In genomic region chr1:59408608-59409007, GRCh38 we compare ENCODE assay signal across 19 cellular contexts.
DNase-seq lines count a peak whose midpoint lies in the region; ATAC-seq and TF ChIP-seq lines count a peak whose summit lies in the region.
"Had no signal": no experiment of that assay in that cellular context is flagged by ENCODE, and none has a peak within 500 bp of the region (broad histone marks: within the 10 kb centered on the region; RNA-seq: fewer than 3 reads in every experiment).

No MANE protein-coding gene starts in this region.

- H3K27me3 ChIP-seq in neural progenitor cell (no peaks in the 10 kb centered on the region), MM.1S (replicated peaks; ENCODE audit: insufficient read depth, low read length) (no peaks in the 10 kb centered on the region)
- H3K27me3 ChIP-seq: ovary had no signal

- no peaks in the 10 kb centered on the region for H3K9me3 Mint-ChIP-seq in activated naive CD8-positive, alpha-beta T cell treated with anti-CD3 and anti-CD28 coated beads for 36 hours
- no peaks in the 10 kb centered on the region for H3K9me3 Mint-ChIP-seq in activated naive CD8-positive, alpha-beta T cell treated with anti-CD3 and anti-CD28 coated beads, Interleukin-2, amount 50 U/mL, for 24 hours
- peaks cover 12% of the 10 kb centered on the region for H3K9me3 Mint-ChIP-seq in neural progenitor cell
- H3K9me3 Mint-ChIP-seq: central memory CD8-positive, alpha-beta T cell; T-cell had no signal

- ATAC-seq in activated naive CD8-positive, alpha-beta T cell treated with anti-CD3 and anti-CD28 coated beads, Interleukin-2, amount 50 U/mL, for 24 hours = no peak
- ATAC-seq in GM18868 (IDR thresholded peaks at IDR 0.05; ENCODE audit: unreplicated experiment) (no peak), HG03175 (IDR thresholded peaks at IDR 0.05; ENCODE audit: unreplicated experiment) (no peak)
- ATAC-seq: A549, left cardiac atrium, T-cell had no signal

- no peak overlapping the region for H3K9ac ChIP-seq in neural progenitor cell
- H3K9ac ChIP-seq in MM.1S (ENCODE audit: low read length) = no peak overlapping the region
- H3K9ac ChIP-seq: KMS-11 had no signal

- no peaks in the 10 kb centered on the region for H3K79me2 ChIP-seq in neural progenitor cell (ENCODE audit: low read depth)
- no peaks in the 10 kb centered on the region for H3K79me2 ChIP-seq in MM.1S (ENCODE audit: low read length)

- peaks cover 1% of the 10 kb centered on the region for H3K36me3 Mint-ChIP-seq in activated naive CD8-positive, alpha-beta T cell treated with anti-CD3 and anti-CD28 coated beads for 36 hours
- no peaks in the 10 kb centered on the region for H3K36me3 Mint-ChIP-seq in activated naive CD8-positive, alpha-beta T cell treated with anti-CD3 and anti-CD28 coated beads, Interleukin-2, amount 50 U/mL, for 24 hours (ENCODE audit: low read depth)
- peaks cover 3% of the 10 kb centered on the region for H3K36me3 Mint-ChIP-seq in neural progenitor cell
- H3K36me3 Mint-ChIP-seq: CD14-positive monocyte, T-cell had no signal

- H3K27ac ChIP-seq in neural progenitor cell (no peak overlapping the region), MM.1S (ENCODE audit: low read length) (no peak overlapping the region)
- H3K27ac ChIP-seq: A549, KMS-11 had no signal

- no peak for TF ChIP-seq CTCF in neural progenitor cell (IDR thresholded peaks at IDR 0.05)
- no peak for TF ChIP-seq CTCF in MM.1S (IDR thresholded peaks at IDR 0.05; ENCODE audit: low read length)

- DNase-seq in activated naive CD8-positive, alpha-beta T cell treated with anti-CD3 and anti-CD28 coated beads for 36 hours = no peak
- DNase-seq in activated naive CD8-positive, alpha-beta T cell treated with anti-CD3 and anti-CD28 coated beads, Interleukin-2, amount 50 U/mL, for 24 hours = no peak
- DNase-seq in iris pigment epithelial cell (ENCODE audit: low read depth) = peak; percentile 51
- DNase-seq in neural progenitor cell (ENCODE audit: low spot score) = no peak
- DNase-seq in MM.1S = no peak
- DNase-seq in activated CD4-positive, alpha-beta T cell treated with anti-CD3 and anti-CD28 coated beads for 48 hours = no peak
- DNase-seq: effector CD8-positive, alpha-beta T cell; hippocampal formation; left cardiac atrium; NCI-H2029 treated with DMSO at 0.1 percent for 48 hours; NCI-H510A; ovary; T-cell had no signal

- H3K4me3 ChIP-seq in neural progenitor cell = no peak overlapping the region
- no peak overlapping the region for H3K4me3 ChIP-seq in MM.1S (ENCODE audit: low read length)
- H3K4me3 ChIP-seq: A549, ovary had no signal

- no peak overlapping the region for H2AFZ ChIP-seq in neural progenitor cell (replicated peaks)
- no peak overlapping the region for H2AFZ ChIP-seq in MM.1S (ENCODE audit: low read length)

- H4K20me1 ChIP-seq in neural progenitor cell (ENCODE audit: low read depth) (no peaks in the 10 kb centered on the region), MM.1S (ENCODE audit: insufficient read depth, low read length) (no peaks in the 10 kb centered on the region)

- H3K9me2 ChIP-seq in MM.1S (replicated peaks; ENCODE audit: insufficient read depth, low read length) = no peaks in the 10 kb centered on the region

- H3K27me3 Mint-ChIP-seq in activated naive CD8-positive, alpha-beta T cell treated with anti-CD3 and anti-CD28 coated beads for 36 hours = no peaks in the 10 kb centered on the region
- H3K27me3 Mint-ChIP-seq in activated naive CD8-positive, alpha-beta T cell treated with anti-CD3 and anti-CD28 coated beads, Interleukin-2, amount 50 U/mL, for 24 hours = no peaks in the 10 kb centered on the region
- no peaks in the 10 kb centered on the region for H3K27me3 Mint-ChIP-seq in neural progenitor cell (ENCODE audit: insufficient read depth, low read depth)
- H3K27me3 Mint-ChIP-seq: central memory CD8-positive, alpha-beta T cell; T-cell had no signal

- peaks cover 9% of the 10 kb centered on the region for H3K4me1 Mint-ChIP-seq in activated naive CD8-positive, alpha-beta T cell treated with anti-CD3 and anti-CD28 coated beads for 36 hours
- no peaks in the 10 kb centered on the region for H3K4me1 Mint-ChIP-seq in activated naive CD8-positive, alpha-beta T cell treated with anti-CD3 and anti-CD28 coated beads, Interleukin-2, amount 50 U/mL, for 24 hours
- peaks cover 20% of the 10 kb centered on the region for H3K4me1 Mint-ChIP-seq in neural progenitor cell
- H3K4me1 Mint-ChIP-seq: central memory CD8-positive, alpha-beta T cell; T-cell had no signal

- peaks cover 8% of the 10 kb centered on the region for H3K9me3 ChIP-seq in neural progenitor cell (ENCODE audit: low read depth)
- no peaks in the 10 kb centered on the region for H3K9me3 ChIP-seq in MM.1S (replicated peaks; ENCODE audit: insufficient read depth, low read length)
- H3K9me3 ChIP-seq: A549, ovary had no signal

- H3K4me2 ChIP-seq in neural progenitor cell (no peak overlapping the region), MM.1S (ENCODE audit: low read depth, low read length) (no peak overlapping the region)
- H3K4me2 ChIP-seq: A549, KMS-11 had no signal

- peak overlapping the region; percentile 19 for H3K27ac Mint-ChIP-seq in activated naive CD8-positive, alpha-beta T cell treated with anti-CD3 and anti-CD28 coated beads for 36 hours
- H3K27ac Mint-ChIP-seq in activated naive CD8-positive, alpha-beta T cell treated with anti-CD3 and anti-CD28 coated beads, Interleukin-2, amount 50 U/mL, for 24 hours = no peak overlapping the region
- H3K27ac Mint-ChIP-seq in neural progenitor cell = peak overlapping the region; percentile 65
- H3K27ac Mint-ChIP-seq: T-cell had no signal

- H3K4me3 Mint-ChIP-seq in activated naive CD8-positive, alpha-beta T cell treated with anti-CD3 and anti-CD28 coated beads for 36 hours = no peak overlapping the region
- H3K4me3 Mint-ChIP-seq in activated naive CD8-positive, alpha-beta T cell treated with anti-CD3 and anti-CD28 coated beads, Interleukin-2, amount 50 U/mL, for 24 hours = no peak overlapping the region
- no peak overlapping the region for H3K4me3 Mint-ChIP-seq in neural progenitor cell
- H3K4me3 Mint-ChIP-seq: CD14-positive monocyte; central memory CD8-positive, alpha-beta T cell; T-cell had no signal

- H3F3A ChIP-seq in neural progenitor cell (ENCODE audit: low read depth) (no peaks in the 10 kb centered on the region), MM.1S (ENCODE audit: insufficient read depth, low read length) (0 out of 2 replicates have a peak, but pooled peaks cover 4% of the 10 kb centered on the region)

- H3K4me1 ChIP-seq in neural progenitor cell (peaks cover 12% of the 10 kb centered on the region), MM.1S (ENCODE audit: low read length) (peaks cover 31% of the 10 kb centered on the region)
- H3K4me1 ChIP-seq: A549 had no signal

- no peaks in the 10 kb centered on the region for H3K36me3 ChIP-seq in neural progenitor cell
- H3K36me3 ChIP-seq in MM.1S (replicated peaks; ENCODE audit: insufficient read depth, low read length) = no peaks in the 10 kb centered on the region
- H3K36me3 ChIP-seq: ovary had no signal
